Comparison of ENCODE assay signal across 19 cellular contexts in genomic region chr1:13771745-13772144, GRCh38.
"Had no signal": no experiment of that assay in that cellular context is flagged by ENCODE, and none has a peak within 500 bp of the region (broad histone marks: within the 10 kb centered on the region; RNA-seq: fewer than 3 reads in every experiment).

No MANE protein-coding gene starts in this region.

- DNase-seq: activated CD4-positive, alpha-beta T cell treated with anti-CD3 and anti-CD28 coated beads, Interleukin-2, amount 50 U/mL, for 48 hours; activated gamma-delta T cell treated with Interleukin-2 at 50 U/mL for 16 hours; activated T-cell treated with anti-CD3 and anti-CD28 coated beads, Interleukin-2, amount 50 U/mL, for 4 hours; aorta; cerebellar nuclear complex; effector CD8-positive, alpha-beta T cell; heart right ventricle; left cardiac atrium; lower lobe of right lung; midbrain; occipital lobe; right lobe of liver; SK-N-SH; stomach; T-cell; T1000; testis; upper lobe of left lung had no signal

- H3K27ac ChIP-seq: heart right ventricle, lower lobe of right lung, prostate gland, right lobe of liver, stomach, testis, upper lobe of left lung had no signal

- H3K9me3 ChIP-seq: heart right ventricle, lower lobe of right lung, prostate gland, right lobe of liver, SK-N-SH, stomach, testis, upper lobe of left lung had no signal

- ATAC-seq: activated T-cell treated with anti-CD3 and anti-CD28 coated beads, Interleukin-2, amount 50 U/mL, for 4 hours; heart right ventricle; left cardiac atrium; lower lobe of right lung; right lobe of liver; T-cell had no signal

- H3K9me3 Mint-ChIP-seq: activated T-cell treated with anti-CD3 and anti-CD28 coated beads, Interleukin-2, amount 50 U/mL, for 4 hours; T-cell had no signal

- H3K27me3 ChIP-seq: heart right ventricle, right lobe of liver, stomach, testis, upper lobe of left lung had no signal

- H3K4me3 ChIP-seq: heart right ventricle, lower lobe of right lung, prostate gland, right lobe of liver, stomach, testis, upper lobe of left lung had no signal

- H3K36me3 ChIP-seq: prostate gland had no signal

- H3K4me1 ChIP-seq: prostate gland, right lobe of liver, testis had no signal

- H3K27me3 Mint-ChIP-seq: T-cell had no signal

- H3K4me3 Mint-ChIP-seq: activated T-cell treated with anti-CD3 and anti-CD28 coated beads, Interleukin-2, amount 50 U/mL, for 4 hours; T-cell had no signal
